13 cellular contexts compared by ENCODE assay signal in the genomic region with DNA sequence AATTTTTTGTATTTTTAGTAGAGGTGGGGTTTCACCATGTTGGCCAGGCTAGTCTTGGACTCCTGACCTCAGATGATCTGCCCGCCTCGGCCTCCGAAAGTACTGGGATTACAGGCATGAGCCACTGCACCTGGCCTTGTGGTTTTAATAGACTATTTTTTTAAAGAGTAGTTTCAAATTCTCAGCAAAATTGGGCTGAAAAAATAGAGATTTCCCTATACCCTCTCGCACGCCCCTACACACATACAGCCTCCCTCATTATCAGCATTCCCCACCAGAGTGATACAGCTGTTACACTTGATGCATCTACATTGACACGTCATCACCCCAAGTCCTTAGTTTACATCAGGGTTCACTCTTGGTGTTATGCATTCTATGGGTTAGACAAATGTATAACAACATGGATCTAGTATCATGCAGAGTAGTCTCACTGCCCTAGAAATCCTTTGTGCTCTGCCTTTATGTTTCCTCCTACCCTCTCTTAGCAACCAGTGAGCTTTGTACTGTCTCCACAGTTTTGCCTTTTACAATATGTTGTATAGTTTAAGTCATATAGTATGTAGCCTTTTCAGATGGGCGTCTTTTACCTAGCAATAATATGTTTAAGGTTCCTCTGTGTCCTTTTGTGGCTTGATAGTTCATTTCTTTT.
A peak's percentile ranks its signal among the peaks of the same experiment; 100 is the strongest.
DNase-seq lines count a peak whose midpoint lies in the region; ATAC-seq and TF ChIP-seq lines count a peak whose summit lies in the region.
"Had no signal": no experiment of that assay in that cellular context is flagged by ENCODE, and none has a peak within 500 bp of the region (broad histone marks: within the 10 kb centered on the region; RNA-seq: fewer than 3 reads in every experiment).

No MANE protein-coding gene starts in this region.

- H3K9ac ChIP-seq in colonic mucosa (ENCODE audit: low read depth in 2 of 2, low read length in 2 of 2): peak overlapping the region in 1 of 2 donors; percentile 41

- H3K4me3 ChIP-seq in colonic mucosa (no peak overlapping the region), dorsolateral prefrontal cortex (no peak overlapping the region)
- H3K4me3 ChIP-seq: body of pancreas, prostate gland had no signal

- ATAC-seq in GM18517 (IDR thresholded peaks at IDR 0.05; ENCODE audit: unreplicated experiment) (peak; percentile 83), GM21576 (IDR thresholded peaks at IDR 0.05; ENCODE audit: unreplicated experiment) (peak; percentile 60), HG03097 (IDR thresholded peaks at IDR 0.05; ENCODE audit: low FRiP score, unreplicated experiment) (peak; percentile 64), GM21619 (IDR thresholded peaks at IDR 0.05; ENCODE audit: unreplicated experiment) (no peak), GM18520 (IDR thresholded peaks at IDR 0.05; ENCODE audit: unreplicated experiment) (no peak)
- ATAC-seq: activated CD4-positive, CD25-positive, alpha-beta regulatory T cell treated with anti-CD3 and anti-CD28 coated beads, Interleukin-2, amount 50 U/mL, for 24 hours; activated T-cell treated with anti-CD3 and anti-CD28 coated beads, Interleukin-2, amount 50 U/mL, for 72 hours; body of pancreas had no signal

- H3K27ac ChIP-seq in colonic mucosa (peak overlapping the region; percentile 64), dorsolateral prefrontal cortex (no peak overlapping the region)
- H3K27ac ChIP-seq: body of pancreas, C4-2B, prostate gland had no signal

- no peaks in the 10 kb centered on the region for H3K36me3 ChIP-seq in colonic mucosa
- H3K36me3 ChIP-seq: prostate gland had no signal

- intact Hi-C loops in colonic mucosa (cut with DNase I) (no loop called here), dorsolateral prefrontal cortex (cut with DNase I) (no loop called here)

- H3K27me3 ChIP-seq in colonic mucosa (no peaks in the 10 kb centered on the region), dorsolateral prefrontal cortex (no peaks in the 10 kb centered on the region)
- H3K27me3 ChIP-seq: body of pancreas had no signal

- peak; percentile 31 for DNase-seq in colonic mucosa
- DNase-seq in dorsolateral prefrontal cortex: no peak
- DNase-seq in NCI-H2196 (lab: John Stamatoyannopoulos, UW; ENCODE audit: unreplicated experiment): no peak
- DNase-seq: activated T-cell treated with anti-CD3 and anti-CD28 coated beads, Interleukin-2, amount 50 U/mL, for 72 hours; body of pancreas had no signal

- TF ChIP-seq CTCF in colonic mucosa (IDR thresholded peaks at IDR 0.05) (no peak), dorsolateral prefrontal cortex (IDR thresholded peaks at IDR 0.05 in 54 of 56, conservative IDR thresholded peaks at IDR 0.05 in 2 of 56; ENCODE audit: low read depth in 1 of 56, partially characterized antibody in 56 of 56) (no peak)

- no peaks in the 10 kb centered on the region for H3K9me3 ChIP-seq in colonic mucosa
- H3K9me3 ChIP-seq: body of pancreas, prostate gland had no signal

- H3K4me1 ChIP-seq in colonic mucosa: peaks cover 11% of the 10 kb centered on the region
- H3K4me1 ChIP-seq: prostate gland had no signal

Comparison
In these comparisons a context has a peak if more than half of its experiments do, and no peak if none do; other contexts are left out.
1. ATAC-seq: peak in GM18517 (single experiment), GM21576 (single experiment) and HG03097 (single experiment); none in GM21619 (single experiment) and GM18520 (single experiment).